12 cellular contexts compared by ENCODE assay signal in genomic region chr14:23605931-23606585, GRCh38. TPM values are rescaled to one million over a fixed set of nuclear protein-coding genes. Genes with fewer than 3 reads are reported as not detected.
A peak's percentile ranks its signal among the peaks of the same experiment; 100 is the strongest.
DNase-seq lines count a peak whose midpoint lies in the region; ATAC-seq and TF ChIP-seq lines count a peak whose summit lies in the region.
"Had no signal": no experiment of that assay in that cellular context is flagged by ENCODE, and none has a peak within 500 bp of the region (broad histone marks: within the 10 kb centered on the region; RNA-seq: fewer than 3 reads in every experiment).

No MANE protein-coding gene starts in this region.

- DNase-seq in activated T-cell treated with anti-CD3 and anti-CD28 coated beads, Interleukin-2, amount 50 U/mL, for 24 hours: peak; percentile 42
- DNase-seq in activated T-cell treated with anti-CD3 and anti-CD28 coated beads for 4 hours: no peak
- peak; percentile 24 for DNase-seq in HFFc6
- peak; percentile 48 for DNase-seq in stimulated activated CD8-positive, alpha-beta memory T cell treated with anti-CD3 and anti-CD28 coated beads, Interleukin-4, amount 100 ng/mL, for 48 hours
- DNase-seq in midbrain (lab: John Stamatoyannopoulos, UW): no peak
- no peak for DNase-seq in NCI-H2081 (lab: John Stamatoyannopoulos, UW)
- no peak for DNase-seq in upper lobe of right lung
- DNase-seq: foreskin fibroblast, RPMI8226 had no signal

- H3K4me1 ChIP-seq in upper lobe of right lung: no peaks in the 10 kb centered on the region

- H3K4me1 Mint-ChIP-seq in activated T-cell treated with anti-CD3 and anti-CD28 coated beads, Interleukin-2, amount 50 U/mL, for 24 hours (ENCODE audit: low read depth): peaks cover 51% of the 10 kb centered on the region
- peaks cover 21% of the 10 kb centered on the region for H3K4me1 Mint-ChIP-seq in HFFc6 (ENCODE audit: low read depth)
- H3K4me1 Mint-ChIP-seq: neural crest cell had no signal

- intact Hi-C loops in upper lobe of right lung (cut with DNase I): no loop called here

- no peak overlapping the region for H3K27ac ChIP-seq in upper lobe of right lung

- H3K27ac Mint-ChIP-seq in activated T-cell treated with anti-CD3 and anti-CD28 coated beads, Interleukin-2, amount 50 U/mL, for 24 hours: peak overlapping the region; percentile 91
- no peak overlapping the region for H3K27ac Mint-ChIP-seq in HFFc6
- H3K27ac Mint-ChIP-seq: activated naive CD4-positive, alpha-beta T cell treated with anti-CD3 and anti-CD28 coated beads, Interleukin-2, amount 50 U/mL, for 24 hours had no signal

- peaks cover 7% of the 10 kb centered on the region for H3K9me3 Mint-ChIP-seq in activated T-cell treated with anti-CD3 and anti-CD28 coated beads, Interleukin-2, amount 50 U/mL, for 24 hours
- no peaks in the 10 kb centered on the region for H3K9me3 Mint-ChIP-seq in HFFc6
- H3K9me3 Mint-ChIP-seq: neural crest cell had no signal

- ATAC-seq in HG03575 (IDR thresholded peaks at IDR 0.05; ENCODE audit: extremely low read depth, insufficient number of reproducible peaks, low FRiP score, unreplicated experiment): peak; percentile 88
- no peak for ATAC-seq in upper lobe of right lung

- H3K36me3 ChIP-seq in upper lobe of right lung: no peaks in the 10 kb centered on the region

- no peaks in the 10 kb centered on the region for H3K27me3 Mint-ChIP-seq in activated T-cell treated with anti-CD3 and anti-CD28 coated beads, Interleukin-2, amount 50 U/mL, for 24 hours
- H3K27me3 Mint-ChIP-seq in HFFc6 (ENCODE audit: insufficient read depth): peaks cover 22% of the 10 kb centered on the region
- H3K27me3 Mint-ChIP-seq: activated naive CD4-positive, alpha-beta T cell treated with anti-CD3 and anti-CD28 coated beads, Interleukin-2, amount 50 U/mL, for 24 hours had no signal

- no peaks in the 10 kb centered on the region for H3K27me3 ChIP-seq in upper lobe of right lung

- H3K4me3 Mint-ChIP-seq in activated T-cell treated with anti-CD3 and anti-CD28 coated beads, Interleukin-2, amount 50 U/mL, for 24 hours: peak overlapping the region; percentile 7
- no peak overlapping the region for H3K4me3 Mint-ChIP-seq in HFFc6
- H3K4me3 Mint-ChIP-seq: activated naive CD4-positive, alpha-beta T cell treated with anti-CD3 and anti-CD28 coated beads, Interleukin-2, amount 50 U/mL, for 24 hours; neural crest cell had no signal

- H3K36me3 Mint-ChIP-seq in activated T-cell treated with anti-CD3 and anti-CD28 coated beads, Interleukin-2, amount 50 U/mL, for 24 hours (ENCODE audit: low read depth): peaks cover 3% of the 10 kb centered on the region
- H3K36me3 Mint-ChIP-seq in HFFc6 (ENCODE audit: low read depth): no peaks in the 10 kb centered on the region

- no peak for TF ChIP-seq CTCF in HFFc6 (IDR thresholded peaks at IDR 0.05)
- no peak for TF ChIP-seq CTCF in upper lobe of right lung (IDR thresholded peaks at IDR 0.05)

- no peaks in the 10 kb centered on the region for H3K9me3 ChIP-seq in upper lobe of right lung

- H3K4me3 ChIP-seq in upper lobe of right lung: no peak overlapping the region

RNA-seq across cellular contexts. Expression of gene JPH4, which starts 27.5 kb away (rescaled TPM):
- total RNA-seq in HFFc6 (2021; fragmentation: NEBNext Ultra II Directional; extraction: Animal tissue kit (Norgen Biotek cat#: 25700)): not detected
- total RNA-seq in upper lobe of right lung: 6.2 TPM

RNA-seq across cellular contexts. Expression of gene DHRS2, which starts 30.1 kb away (rescaled TPM):
- under 1 TPM; 0.31 to 0.91 (median 0.51) TPM for total RNA-seq in HFFc6 (2021; fragmentation: NEBNext Ultra II Directional; extraction: Animal tissue kit (Norgen Biotek cat#: 25700))
- 0.61 TPM for total RNA-seq in upper lobe of right lung
- total RNA-seq: neural crest cell had no signal

RNA-seq across cellular contexts. Expression of gene AP1G2, which starts 38.5 kb away (rescaled TPM):
- total RNA-seq in HFFc6 (2021; fragmentation: NEBNext Ultra II Directional; extraction: Animal tissue kit (Norgen Biotek cat#: 25700)): 1 to 10 TPM; 1.6 to 8.3 (median 2.2) TPM
- 128 TPM for total RNA-seq in upper lobe of right lung

RNA-seq across cellular contexts. Expression of gene THTPA, which starts 50.0 kb away (rescaled TPM):
- total RNA-seq in HFFc6 (2021; fragmentation: NEBNext Ultra II Directional; extraction: Animal tissue kit (Norgen Biotek cat#: 25700)): 10 to 100 TPM; 10.4 to 14.1 (median 11.0) TPM
- 15.5 TPM for total RNA-seq in upper lobe of right lung

RNA-seq across cellular contexts. Expression of gene ZFHX2, which starts 54.5 kb away (rescaled TPM):
- 1 to 10 TPM in 4 of 6 experiments, under 1 TPM in 2; 0.63 to 4.2 (median 1.7) TPM for total RNA-seq in HFFc6 (2021; fragmentation: NEBNext Ultra II Directional; extraction: Animal tissue kit (Norgen Biotek cat#: 25700))
- 2.3 TPM for total RNA-seq in upper lobe of right lung

Comparison
In these comparisons a context has a peak if more than half of its experiments do, and no peak if none do; other contexts are left out.
1. DNase-seq: peak in activated T-cell treated with anti-CD3 and anti-CD28 coated beads, Interleukin-2, amount 50 U/mL, for 24 hours (single experiment), HFFc6 (single experiment) and stimulated activated CD8-positive, alpha-beta memory T cell treated with anti-CD3 and anti-CD28 coated beads, Interleukin-4, amount 100 ng/mL, for 48 hours (single experiment); none in activated T-cell treated with anti-CD3 and anti-CD28 coated beads for 4 hours (single experiment), midbrain (single experiment), NCI-H2081 (0 of 2) and upper lobe of right lung (single experiment).
2. RNA of gene AP1G2, which starts 38.5 kb away (total RNA-seq): 128 TPM in upper lobe of right lung (single experiment); 1.6 to 8.3 TPM in HFFc6; every median in the first group is over 10 times any median in the second.